ENCODE assay signal across 25 cellular contexts in genomic region chr6:42796171-42796570, GRCh38. TPM values are rescaled to one million over a fixed set of nuclear protein-coding genes. Genes with fewer than 3 reads are reported as not detected.
A peak's percentile ranks its signal among the peaks of the same experiment; 100 is the strongest.
DNase-seq lines count a peak whose midpoint lies in the region; ATAC-seq and TF ChIP-seq lines count a peak whose summit lies in the region.
"Had no signal": no experiment of that assay in that cellular context is flagged by ENCODE, and none has a peak within 500 bp of the region (broad histone marks: within the 10 kb centered on the region; RNA-seq: fewer than 3 reads in every experiment).

No MANE protein-coding gene starts in this region.

- in situ Hi-C loops in Panc1 (cut with HindIII; ENCODE audit: low pct_unique_long_range_greater_than_20kb, low sequenced_read_pairs), result no loop called here

- CTCF ChIA-PET in CD4-positive, alpha-beta memory T cell (lab: Charles Lee; ENCODE audit: partially characterized antibody), result no interaction called here
- CTCF ChIA-PET in Panc1 (lab: Charles Lee), result no interaction called here

- TSS peak; percentile 25 for BruUV-seq in Panc1 (replicated peaks; lab: Mats Ljungman, UMichigan)

- no peaks in the 10 kb centered on the region for H3K9me3 ChIP-seq in CD4-positive, alpha-beta memory T cell (ENCODE audit: control insufficient read depth in 1 of 2, low read length in 2 of 2)
- no peaks in the 10 kb centered on the region for H3K9me3 ChIP-seq in Panc1 (ENCODE audit: control insufficient read depth, insufficient read depth, low read depth, low read length)
- H3K9me3 ChIP-seq: A549, BE2C, SJCRH30 had no signal

- no peak overlapping the region for H3K4me3 Mint-ChIP-seq in CD4-positive, alpha-beta memory T cell
- no peak overlapping the region for H3K4me3 Mint-ChIP-seq in immature natural killer cell
- H3K4me3 Mint-ChIP-seq in stimulated activated effector memory CD8-positive, alpha-beta T cell treated with anti-CD3 and anti-CD28 coated beads, Interleukin-12 subunit alpha, Interleukin-12 subunit beta, amount 100 ng/mL, for 72 hours, result no peak overlapping the region
- H3K4me3 Mint-ChIP-seq: GM23338 had no signal

- H3K27me3 ChIP-seq in CD4-positive, alpha-beta memory T cell (ENCODE audit: insufficient read depth, low read length), result no peaks in the 10 kb centered on the region
- no peaks in the 10 kb centered on the region for H3K27me3 ChIP-seq in Panc1 (ENCODE audit: control insufficient read depth, insufficient read depth, low read length)
- H3K27me3 ChIP-seq: BE2C, SJCRH30 had no signal

- POLR2A ChIA-PET in CD4-positive, alpha-beta memory T cell (lab: Charles Lee; ENCODE audit: partially characterized antibody), result interaction anchor here (2.4 kb wide), 1 partner anchor 50 kb away, joined by 7 read pairs; the partner anchor contains the start of gene TBCC
- POLR2A ChIA-PET in Panc1 (lab: Charles Lee), result no interaction called here

- H3K27me3 Mint-ChIP-seq in CD4-positive, alpha-beta memory T cell, result no peaks in the 10 kb centered on the region
- peaks cover 0 to 4% (median 0%) of the 10 kb centered on the region in 3 donors for H3K27me3 Mint-ChIP-seq in immature natural killer cell (ENCODE audit: low read depth in 3 of 3)

- no peak overlapping the region for H3K4me3 ChIP-seq in CD4-positive, alpha-beta memory T cell (ENCODE audit: low read length in 2 of 2)
- H3K4me3 ChIP-seq in Panc1 (ENCODE audit: low read depth in 2 of 2, low read length in 2 of 2), result no peak overlapping the region
- H3K4me3 ChIP-seq: A549, GM23338, SJCRH30 had no signal

- H3K4me1 ChIP-seq in CD4-positive, alpha-beta memory T cell (ENCODE audit: insufficient read depth, low read length), result peaks cover 8% of the 10 kb centered on the region
- no peaks in the 10 kb centered on the region for H3K4me1 ChIP-seq in Panc1 (ENCODE audit: control insufficient read depth, insufficient read depth, low read length)
- H3K4me1 ChIP-seq: BE2C had no signal

- TF ChIP-seq CTCF in Panc1 (IDR thresholded peaks at IDR 0.05), result no peak

- intact Hi-C loops in CD4-positive, alpha-beta memory T cell (cut with micrococcal nuclease), result no loop called here
- intact Hi-C loops in Panc1 (cut with micrococcal nuclease; ENCODE audit: unreplicated experiment), result no loop called here

- peaks cover 4% of the 10 kb centered on the region in 2 donors for H3K36me3 Mint-ChIP-seq in CD4-positive, alpha-beta memory T cell
- no peaks in the 10 kb centered on the region for H3K36me3 Mint-ChIP-seq in immature natural killer cell
- H3K36me3 Mint-ChIP-seq in stimulated activated effector memory CD8-positive, alpha-beta T cell treated with anti-CD3 and anti-CD28 coated beads, Interleukin-12 subunit alpha, Interleukin-12 subunit beta, amount 100 ng/mL, for 72 hours, result peaks cover 13% of the 10 kb centered on the region

- no peak for ATAC-seq in Panc1
- ATAC-seq in stimulated activated effector memory CD8-positive, alpha-beta T cell treated with anti-CD3 and anti-CD28 coated beads, Interleukin-12 subunit alpha, Interleukin-12 subunit beta, amount 100 ng/mL, for 72 hours, result no peak
- no peak for ATAC-seq in HG03175 (IDR thresholded peaks at IDR 0.05; ENCODE audit: unreplicated experiment)
- ATAC-seq: A549, GM23338, HepG2 had no signal

- DNase-seq in CD4-positive, alpha-beta memory T cell, result no peak
- DNase-seq in Panc1 (ENCODE audit: low read depth, low spot score) (no peak), immature natural killer cell (no peak), D341Med (ENCODE audit: low spot score) (no peak), NCI-H748 (lab: John Stamatoyannopoulos, UW; ENCODE audit: unreplicated experiment) (no peak)
- no peak for DNase-seq in stimulated activated effector memory CD8-positive, alpha-beta T cell treated with anti-CD3 and anti-CD28 coated beads, Interleukin-12 subunit alpha, Interleukin-12 subunit beta, amount 100 ng/mL, for 72 hours (ENCODE audit: low spot score in 2 of 2)
- DNase-seq: BE2C; Calu3; DMS53; EL; HCEC 1CT; KG1; NCI-H1092; NCI-H1436; NCI-H187 treated with DMSO at 0.1 percent for 48 hours; NCI-H2107; NCI-H446 treated with DMSO at 0.1 percent for 48 hours; NCI-H69; NK-92 treated with Interleukin-12 subunit alpha and Interleukin-12 subunit beta, amount 100 ng/mL, for 24 hours; SJCRH30 had no signal

- no peaks in the 10 kb centered on the region for H3K36me3 ChIP-seq in CD4-positive, alpha-beta memory T cell (ENCODE audit: insufficient read depth, low read length)
- no peaks in the 10 kb centered on the region for H3K36me3 ChIP-seq in Panc1 (ENCODE audit: control insufficient read depth, insufficient read depth, low read length)
- H3K36me3 ChIP-seq: BE2C, SJCRH30 had no signal

- H3K27ac ChIP-seq in CD4-positive, alpha-beta memory T cell (ENCODE audit: low read depth, low read length), result no peak overlapping the region
- H3K27ac ChIP-seq in Panc1 (ENCODE audit: low read length), result no peak overlapping the region
- H3K27ac ChIP-seq: A549, HL-60, SJCRH30 had no signal

- H3K4me1 Mint-ChIP-seq in CD4-positive, alpha-beta memory T cell, result peaks cover 15 to 20% (median 19%) of the 10 kb centered on the region in 4 donors
- peaks cover 18 to 19% of the 10 kb centered on the region in 2 donors for H3K4me1 Mint-ChIP-seq in immature natural killer cell
- peaks cover 10% of the 10 kb centered on the region for H3K4me1 Mint-ChIP-seq in stimulated activated effector memory CD8-positive, alpha-beta T cell treated with anti-CD3 and anti-CD28 coated beads, Interleukin-12 subunit alpha, Interleukin-12 subunit beta, amount 100 ng/mL, for 72 hours

- H3K27ac Mint-ChIP-seq in CD4-positive, alpha-beta memory T cell, result peak overlapping the region in 4 of 7 donors; percentile 30 to 72 (median 60)
- peak overlapping the region in 5 of 6 donors; percentile 17 to 65 (median 42) for H3K27ac Mint-ChIP-seq in immature natural killer cell
- peak overlapping the region; percentile 4 for H3K27ac Mint-ChIP-seq in stimulated activated effector memory CD8-positive, alpha-beta T cell treated with anti-CD3 and anti-CD28 coated beads, Interleukin-12 subunit alpha, Interleukin-12 subunit beta, amount 100 ng/mL, for 72 hours
- H3K27ac Mint-ChIP-seq: GM23338 had no signal

- H3K9me3 Mint-ChIP-seq in CD4-positive, alpha-beta memory T cell, result no peaks in the 10 kb centered on the region
- H3K9me3 Mint-ChIP-seq in immature natural killer cell, result no peaks in the 10 kb centered on the region
- H3K9me3 Mint-ChIP-seq in stimulated activated effector memory CD8-positive, alpha-beta T cell treated with anti-CD3 and anti-CD28 coated beads, Interleukin-12 subunit alpha, Interleukin-12 subunit beta, amount 100 ng/mL, for 72 hours, result no peaks in the 10 kb centered on the region
- H3K9me3 Mint-ChIP-seq: GM23338 had no signal

RNA-seq across cellular contexts. Expression of gene BICRAL, which starts 14.3 kb away (rescaled TPM):
- 10 to 100 TPM; 36.4 to 38.5 TPM for total RNA-seq in CD4-positive, alpha-beta memory T cell
- polyA plus RNA-seq in CD4-positive, alpha-beta memory T cell, result 1 to 10 TPM; 2.4 to 6.1 TPM
- total RNA-seq in Panc1 (2021; ENCODE audit: unreplicated experiment), result 12.9 TPM
- polyA plus RNA-seq in Panc1 (2012; ENCODE audit: insufficient read length), result 6.6 TPM
- 1 to 10 TPM; 1.9 to 5.3 (median 2.4) TPM for polyA plus RNA-seq in immature natural killer cell

RNA-seq across cellular contexts. Expression of gene TBCC, which starts 50.3 kb away (rescaled TPM):
- 10 to 100 TPM; 57.4 to 64.4 TPM for total RNA-seq in CD4-positive, alpha-beta memory T cell
- 100 to 1,000 TPM in 1 of 2 donors, 10 to 100 TPM in 1; 75.6 to 138 TPM for polyA plus RNA-seq in CD4-positive, alpha-beta memory T cell
- total RNA-seq in Panc1 (2021; ENCODE audit: unreplicated experiment), result 25.7 TPM
- polyA plus RNA-seq in Panc1 (2012; ENCODE audit: insufficient read length), result 20.6 TPM
- 100 to 1,000 TPM; 109 to 140 (median 134) TPM for polyA plus RNA-seq in immature natural killer cell

Comparison
In these comparisons a context has a peak if more than half of its experiments do, and no peak if none do; other contexts are left out.
1. H3K27ac Mint-ChIP-seq: peak in every context shown above with its lines; median percentile 60 in CD4-positive, alpha-beta memory T cell; 42 in immature natural killer cell; 4 in stimulated activated effector memory CD8-positive, alpha-beta T cell treated with anti-CD3 and anti-CD28 coated beads, Interleukin-12 subunit alpha, Interleukin-12 subunit beta, amount 100 ng/mL, for 72 hours.